8 cellular contexts compared by ENCODE assay signal in the genomic region with DNA sequence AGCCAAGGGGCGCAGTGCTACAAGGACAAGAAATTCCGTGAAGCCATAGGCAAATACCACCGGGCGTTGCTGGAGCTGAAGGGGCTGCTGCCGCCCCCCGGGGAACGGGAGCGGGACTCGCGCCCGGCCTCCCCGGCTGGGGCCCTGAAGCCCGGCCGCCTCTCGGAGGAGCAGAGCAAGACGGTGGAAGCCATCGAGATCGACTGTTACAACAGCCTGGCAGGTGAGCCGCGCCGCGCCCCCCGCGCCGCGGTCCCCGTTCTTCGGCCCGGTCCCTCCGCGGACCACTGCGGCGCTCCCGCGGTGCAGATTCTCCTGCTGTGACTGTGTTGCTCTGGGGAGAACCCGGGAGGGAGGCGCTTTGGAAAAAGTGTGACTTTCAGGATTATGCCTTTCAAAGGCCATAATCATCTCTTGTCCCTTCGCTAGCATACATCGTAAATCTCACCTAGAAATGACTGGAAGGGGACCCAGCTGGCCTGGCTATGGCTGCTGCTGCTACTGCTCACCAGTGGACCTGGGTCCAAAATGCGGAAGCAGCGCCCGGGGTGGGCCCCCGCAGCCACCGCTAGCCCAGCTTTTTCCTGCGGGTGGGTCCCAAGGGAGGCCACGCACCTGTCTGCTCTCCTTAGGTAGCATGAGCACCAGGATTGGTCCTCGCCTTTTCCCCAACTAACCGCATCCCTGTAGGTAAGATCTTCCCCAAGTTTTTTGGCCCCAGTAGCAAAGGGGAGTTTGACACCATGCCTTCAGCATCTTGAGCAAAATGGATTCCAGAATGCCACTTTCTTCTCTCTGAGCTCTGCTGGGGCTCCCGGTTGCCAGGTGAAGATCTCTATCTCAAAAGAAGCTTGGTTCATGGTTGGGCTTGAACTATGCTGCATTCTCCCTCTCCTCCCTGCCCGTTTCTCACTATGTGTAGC. TPM values are rescaled to one million over a fixed set of nuclear protein-coding genes. Genes with fewer than 3 reads are reported as not detected.
A peak's percentile ranks its signal among the peaks of the same experiment; 100 is the strongest.
DNase-seq lines count a peak whose midpoint lies in the region; ATAC-seq and TF ChIP-seq lines count a peak whose summit lies in the region.

No MANE protein-coding gene starts in this region.

- H3K4me1 Mint-ChIP-seq in neural crest cell, result peaks cover 22% of the 10 kb centered on the region

- H3K9me3 ChIP-seq in esophagus squamous epithelium, result no peaks in the 10 kb centered on the region

- ATAC-seq in GM18498 (IDR thresholded peaks at IDR 0.05; ENCODE audit: unreplicated experiment), result peak; percentile 37

- intact Hi-C loops in esophagus squamous epithelium (cut with DNase I), result no loop called here

- peaks cover 0 to 38% (median 8%) of the 10 kb centered on the region in 3 donors for H3K4me1 ChIP-seq in esophagus squamous epithelium

- no peaks in the 10 kb centered on the region for H3K9me3 Mint-ChIP-seq in neural crest cell

- peaks cover 0 to 56% (median 0%) of the 10 kb centered on the region in 4 donors for H3K27me3 ChIP-seq in esophagus squamous epithelium

- H3K36me3 ChIP-seq in esophagus squamous epithelium, result no peaks in the 10 kb centered on the region

- H3K27me3 Mint-ChIP-seq in neural crest cell (ENCODE audit: low read depth), result peaks cover 57% of the 10 kb centered on the region

- no peak overlapping the region for H3K27ac Mint-ChIP-seq in neural crest cell (ENCODE audit: unreplicated experiment)

- peak overlapping the region; percentile 59 to 80 (median 76) for H3K4me3 ChIP-seq in esophagus squamous epithelium

- in situ Hi-C loops in KBM-7 (cut with MboI; ENCODE audit: low pct_unique_long_range_greater_than_20kb, low sequenced_read_pairs), result no loop called here

- H3K36me3 Mint-ChIP-seq in neural crest cell (ENCODE audit: low read depth), result no peaks in the 10 kb centered on the region

- no peak for TF ChIP-seq CTCF in 22Rv1 (IDR thresholded peaks at IDR 0.05)
- TF ChIP-seq CTCF in esophagus squamous epithelium (IDR thresholded peaks at IDR 0.05), result no peak
- no peak for TF ChIP-seq CTCF in neural crest cell (conservative IDR thresholded peaks at IDR 0.05)

- WGBS in esophagus squamous epithelium, 2 donors, result 2 to 16% methylated on average over 11 to 33 of the region's 50 CpGs

- 0 out of 2 replicates have a peak overlapping the region, but pooled peaks have one; percentile 8 for H3K27ac ChIP-seq in 22Rv1
- H3K27ac ChIP-seq in esophagus squamous epithelium, result peak overlapping the region; percentile 78 to 88 (median 85)

- no peak for TF ChIP-seq POLR2A in esophagus squamous epithelium (IDR thresholded peaks at IDR 0.05)

- H3K4me3 Mint-ChIP-seq in neural crest cell, result peak overlapping the region; percentile 88

- peak; percentile 64 for DNase-seq in KBM-7
- peak; percentile 30 for DNase-seq in activated CD8-positive, alpha-beta memory T cell treated with anti-CD3 and anti-CD28 coated beads, Interleukin-2, amount 50 U/mL, for 4 hours
- no peak for DNase-seq in esophagus squamous epithelium (lab: John Stamatoyannopoulos, UW)
- peak; percentile 32 for DNase-seq in neural crest cell (ENCODE audit: low read depth, low spot score)
- DNase-seq in hepatic stellate cell (ENCODE audit: low spot score), result no peak
- no peak for DNase-seq in OCI-M2 (lab: John Stamatoyannopoulos, UW; ENCODE audit: unreplicated experiment)

RNA-seq across cellular contexts. Expression of gene TTC9, which starts 0.9 kb away (rescaled TPM):
- total RNA-seq in esophagus squamous epithelium, result 10 to 100 TPM; 22.5 to 50.6 (median 32.5) TPM
- 3.7 and 4.2 TPM in 2 replicates for total RNA-seq in neural crest cell

RNA-seq across cellular contexts. Expression of gene MED6, which starts 42.1 kb away (rescaled TPM):
- total RNA-seq in esophagus squamous epithelium (10 to 100 TPM; 19.1 to 37.1 (median 30.2) TPM), neural crest cell (50.9 and 52.3 TPM in 2 replicates)

Comparison
In these comparisons a context has a peak if more than half of its experiments do, and no peak if none do; other contexts are left out.
1. DNase-seq: peak in KBM-7 (single experiment), activated CD8-positive, alpha-beta memory T cell treated with anti-CD3 and anti-CD28 coated beads, Interleukin-2, amount 50 U/mL, for 4 hours (single experiment) and neural crest cell (single experiment); none in esophagus squamous epithelium (single experiment), hepatic stellate cell (single experiment) and OCI-M2 (single experiment).